Comparison of ENCODE assay signal across 8 cellular contexts in the genomic region with DNA sequence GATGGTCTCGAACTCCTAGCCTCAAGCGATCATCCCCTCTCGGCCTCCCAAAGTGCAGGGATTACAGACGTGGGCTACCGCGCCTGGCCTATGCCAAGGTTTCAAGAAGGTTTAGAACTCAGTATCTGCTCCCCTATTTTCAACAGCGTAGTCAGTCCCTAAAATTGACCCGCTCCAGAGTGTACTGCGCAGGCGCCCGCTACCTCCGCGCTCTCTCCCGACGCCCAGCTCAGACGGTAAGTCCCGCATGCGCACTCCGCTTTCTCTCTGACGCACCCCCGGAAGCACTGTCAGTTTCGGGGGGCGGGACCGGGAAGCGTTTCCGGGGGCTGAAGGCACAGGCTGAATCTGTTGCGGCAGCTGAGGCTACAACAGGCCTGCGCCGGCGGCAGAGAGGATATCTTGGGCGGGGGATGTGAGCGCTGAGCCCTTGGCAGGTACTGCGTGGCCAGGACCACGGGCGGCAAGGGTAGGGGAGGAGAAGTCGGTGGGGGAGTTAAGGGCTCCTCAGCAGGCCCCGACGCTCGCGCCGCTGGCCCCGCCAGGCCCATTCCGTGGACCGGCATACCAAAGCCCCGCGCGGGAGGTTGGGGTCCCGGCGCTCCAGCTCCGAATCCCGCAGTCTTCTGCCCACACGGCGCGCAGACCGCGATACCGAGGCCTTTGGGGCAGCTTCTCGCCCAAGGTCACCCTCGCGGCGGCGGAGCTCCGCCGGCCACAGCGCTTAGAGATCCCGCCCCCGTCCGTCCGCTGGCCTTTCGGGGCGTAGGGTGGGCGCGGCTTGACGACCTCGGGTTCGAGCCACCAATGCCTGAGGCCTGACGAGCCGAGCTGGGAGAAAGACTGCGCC. TPM values are rescaled to one million over a fixed set of nuclear protein-coding genes. Genes with fewer than 3 reads are reported as not detected.
DNase-seq lines count a peak whose midpoint lies in the region; ATAC-seq and TF ChIP-seq lines count a peak whose summit lies in the region.

Gene ZBTB43 (plus strand): TSS at position 345 of the 850 bp plus-strand sequence. CDS start 27,470 bp downstream, outside the sequence.

- ATAC-seq in GM18498 (IDR thresholded peaks at IDR 0.05; ENCODE audit: unreplicated experiment) = peak; percentile 73
- peak; percentile 80 for ATAC-seq in HG02938 (IDR thresholded peaks at IDR 0.05; ENCODE audit: unreplicated experiment)
- peak; percentile 89 for ATAC-seq in left ventricle myocardium superior

- H3K4me1 ChIP-seq in prostate gland (replicated peaks) = peaks cover 11% of the 10 kb centered on the region

- WGBS in prostate gland = 2% methylated on average over 61 of the region's 79 CpGs

- H3K9me3 ChIP-seq in prostate gland = no peaks in the 10 kb centered on the region

- intact Hi-C loops in T-helper 2 cell treated with Interferon-gamma antibody and Interleukin-4, amounts not matched to agents 100 ng/mL and 5 ng/mL, for 36 hours (cut with micrococcal nuclease) = loop anchor here (1.0 to 2.0 kb wide), 3 partner anchors 56 to 619 kb away; partner anchors contain the start of genes ZBTB34 and ZNF79
- intact Hi-C loops in left ventricle myocardium superior (cut with micrococcal nuclease) (no loop called here), prostate gland (cut with DNase I) (no loop called here)

- peak within 1 kb of the TSS; percentile 81 to 87 for H3K4me3 ChIP-seq in prostate gland

- TF ChIP-seq CTCF in prostate gland (IDR thresholded peaks at IDR 0.05) = no peak

- H3K36me3 ChIP-seq in prostate gland = no peaks in the 10 kb centered on the region

- TF ChIP-seq POLR2A in prostate gland (IDR thresholded peaks at IDR 0.05) = peak; percentile 81

- no peaks in the 10 kb centered on the region for H3K27me3 ChIP-seq in prostate gland (replicated peaks; ENCODE audit: insufficient read depth)

- peak; percentile 90 to 93 for DNase-seq in NCI-H1930 (lab: John Stamatoyannopoulos, UW)
- DNase-seq in left ventricle myocardium superior = peak; percentile 99
- peak; percentile 92 for DNase-seq in prostate gland (ENCODE audit: low spot score)
- peak; percentile 97 for DNase-seq in ureter (ENCODE audit: low spot score)

- H3K27ac ChIP-seq in angular gyrus (ENCODE audit: low read depth, low read length) (peak within 1 kb of the TSS; percentile 81), prostate gland (peak within 1 kb of the TSS; percentile 75 to 76)

RNA-seq across cellular contexts. Expression of gene ZBTB43, which starts in this region (rescaled TPM):
- 15.9 and 19.2 TPM in 2 replicates for total RNA-seq in T-helper 2 cell treated with Interferon-gamma antibody and Interleukin-4, amounts not matched to agents 100 ng/mL and 5 ng/mL, for 36 hours
- total RNA-seq in left ventricle myocardium superior = 36.6 TPM
- 100 to 1,000 TPM in 1 of 2 donors, 10 to 100 TPM in 1; 30.0 to 118 TPM for total RNA-seq in prostate gland
- 22.0 TPM for total RNA-seq in ureter

Comparison
In these comparisons a context has a peak if more than half of its experiments do, and no peak if none do; other contexts are left out.
1. Peak in every context shown above with its lines: DNase-seq, ATAC-seq, H3K4me3 ChIP-seq and H3K27ac ChIP-seq.